In the genomic region with DNA sequence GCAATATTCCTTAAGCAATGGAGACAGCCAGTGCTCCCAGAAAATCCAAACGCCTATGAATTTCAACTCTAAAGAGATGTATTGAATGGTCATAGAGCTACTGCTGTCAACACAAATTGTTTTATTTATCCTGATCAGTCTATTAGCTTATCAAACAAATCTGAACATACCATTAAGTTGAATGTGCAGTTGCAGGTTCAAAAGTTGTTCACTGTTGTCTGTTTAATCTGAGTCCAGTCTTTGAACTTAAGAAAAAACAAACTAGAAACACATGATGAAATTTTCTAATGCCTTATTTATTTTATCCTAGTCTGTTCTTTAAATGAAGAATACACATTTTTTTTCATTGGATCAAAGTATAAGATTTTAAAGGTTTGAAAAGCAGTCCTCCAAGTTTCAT, we compare ENCODE assay signal across 3 cellular contexts.
A peak's percentile ranks its signal among the peaks of the same experiment; 100 is the strongest.
TF ChIP-seq lines count a peak whose summit lies in the region.

No MANE protein-coding gene starts in this region.

TF ChIP-seq in liver, 16 proteins besides CTCF, POLR2A, EP300 and RAD21:
- TF ChIP-seq HNF4A (conservative IDR thresholded peaks at IDR 0.05) (peak; percentile 53 to 58), RXRA (IDR thresholded peaks at IDR 0.05) (peak in 1 of 2 donors; percentile 29), REST (IDR thresholded peaks at IDR 0.05) (no peak), JUND (IDR thresholded peaks at IDR 0.05) (peak in 1 of 2 donors; percentile 27)
TF ChIP-seq in liver: peak in this region for 3.

TF ChIP-seq in HepG2, 621 proteins besides CTCF, POLR2A, EP300 and RAD21:
- TF ChIP-seq ZNF780A (CRISPR knock-in tag; IDR thresholded peaks at IDR 0.05): no peak
- no peak for TF ChIP-seq ONECUT2 (CRISPR knock-in tag; IDR thresholded peaks at IDR 0.05)
- no peak for TF ChIP-seq KAT8 (CRISPR knock-in tag; IDR thresholded peaks at IDR 0.05)
- no peak for TF ChIP-seq SALL2 (CRISPR knock-in tag; IDR thresholded peaks at IDR 0.05)
- TF ChIP-seq ZNF775 (CRISPR knock-in tag; IDR thresholded peaks at IDR 0.05; ENCODE audit: borderline replicate concordance): no peak
- TF ChIP-seq, protein P1, sequence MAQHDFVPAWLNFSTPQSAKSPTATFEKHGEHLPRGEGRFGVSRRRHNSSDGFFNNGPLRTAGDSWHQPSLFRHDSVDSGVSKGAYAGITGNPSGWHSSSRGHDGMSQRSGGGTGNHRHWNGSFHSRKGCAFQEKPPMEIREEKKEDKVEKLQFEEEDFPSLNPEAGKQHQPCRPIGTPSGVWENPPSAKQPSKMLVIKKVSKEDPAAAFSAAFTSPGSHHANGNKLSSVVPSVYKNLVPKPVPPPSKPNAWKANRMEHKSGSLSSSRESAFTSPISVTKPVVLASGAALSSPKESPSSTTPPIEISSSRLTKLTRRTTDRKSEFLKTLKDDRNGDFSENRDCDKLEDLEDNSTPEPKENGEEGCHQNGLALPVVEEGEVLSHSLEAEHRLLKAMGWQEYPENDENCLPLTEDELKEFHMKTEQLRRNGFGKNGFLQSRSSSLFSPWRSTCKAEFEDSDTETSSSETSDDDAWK (CRISPR knock-in tag; IDR thresholded peaks at IDR 0.05): no peak
- TF ChIP-seq, protein P2, sequence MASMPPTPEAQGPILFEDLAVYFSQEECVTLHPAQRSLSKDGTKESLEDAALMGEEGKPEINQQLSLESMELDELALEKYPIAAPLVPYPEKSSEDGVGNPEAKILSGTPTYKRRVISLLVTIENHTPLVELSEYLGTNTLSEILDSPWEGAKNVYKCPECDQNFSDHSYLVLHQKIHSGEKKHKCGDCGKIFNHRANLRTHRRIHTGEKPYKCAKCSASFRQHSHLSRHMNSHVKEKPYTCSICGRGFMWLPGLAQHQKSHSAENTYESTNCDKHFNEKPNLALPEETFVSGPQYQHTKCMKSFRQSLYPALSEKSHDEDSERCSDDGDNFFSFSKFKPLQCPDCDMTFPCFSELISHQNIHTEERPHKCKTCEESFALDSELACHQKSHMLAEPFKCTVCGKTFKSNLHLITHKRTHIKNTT (CRISPR knock-in tag; IDR thresholded peaks at IDR 0.05): no peak
- TF ChIP-seq KDM5A (IDR thresholded peaks at IDR 0.05; ENCODE audit: borderline replicate concordance, low read length): no peak
- no peak for TF ChIP-seq ZC3H4 (CRISPR knock-in tag; IDR thresholded peaks at IDR 0.05; ENCODE audit: borderline replicate concordance)

TF ChIP-seq in endothelial cell of umbilical vein, 7 proteins besides CTCF, POLR2A, EP300 and RAD21:
- no peak for TF ChIP-seq MYC (IDR thresholded peaks at IDR 0.05; ENCODE audit: low read depth, low read length)
- TF ChIP-seq EZH2 (IDR thresholded peaks at IDR 0.05; ENCODE audit: borderline replicate concordance, low read depth, low read length, severe bottlenecking): no peak
- no peak for TF ChIP-seq JUN (IDR thresholded peaks at IDR 0.05; ENCODE audit: borderline replicate concordance, insufficient read depth, insufficient read length, low read depth)
- TF ChIP-seq GATA2 (IDR thresholded peaks at IDR 0.05; ENCODE audit: insufficient read depth, insufficient read length, low read depth, low read length): no peak
- TF ChIP-seq POLR2AphosphoS5 (IDR thresholded peaks at IDR 0.05; ENCODE audit: insufficient read depth, low read depth, low read length): no peak
- TF ChIP-seq, protein P3, sequence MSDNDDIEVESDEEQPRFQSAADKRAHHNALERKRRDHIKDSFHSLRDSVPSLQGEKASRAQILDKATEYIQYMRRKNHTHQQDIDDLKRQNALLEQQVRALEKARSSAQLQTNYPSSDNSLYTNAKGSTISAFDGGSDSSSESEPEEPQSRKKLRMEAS (IDR thresholded peaks at IDR 0.05; ENCODE audit: insufficient read depth, insufficient read length): no peak
- no peak for TF ChIP-seq FOS (IDR thresholded peaks at IDR 0.05; ENCODE audit: borderline replicate concordance, insufficient read depth, low read length)
